Comparison of ENCODE assay signal across 8 cellular contexts in genomic region chr18:55096261-55097026, GRCh38.
DNase-seq lines count a peak whose midpoint lies in the region; ATAC-seq and TF ChIP-seq lines count a peak whose summit lies in the region.

No MANE protein-coding gene starts in this region.

- no peak overlapping the region for H2AK5ac ChIP-seq in neuronal stem cell (ENCODE audit: low read depth, low read length)

- no peaks in the 10 kb centered on the region for H3K9me3 Mint-ChIP-seq in CD8-positive, alpha-beta T cell

- H3K4me2 ChIP-seq in OCI-LY1 (ENCODE audit: low read length) = no peak overlapping the region
- no peak overlapping the region for H3K4me2 ChIP-seq in neuronal stem cell (ENCODE audit: insufficient read depth, low read length, poor library complexity, severe bottlenecking)

- H2AFZ ChIP-seq in OCI-LY1 (ENCODE audit: low read length) (no peak overlapping the region), neuronal stem cell (ENCODE audit: low read length) (peak overlapping the region; percentile 68)

- peak overlapping the region; percentile 88 for H4K8ac ChIP-seq in neuronal stem cell (ENCODE audit: low read depth, low read length)

- H3K27me3 ChIP-seq in OCI-LY1 (ENCODE audit: insufficient read depth, low read length) (no peaks in the 10 kb centered on the region), neuronal stem cell (ENCODE audit: control insufficient read depth in 3 of 3, insufficient read depth in 3 of 3, low read depth in 1 of 3, low read length in 3 of 3) (no peaks in the 10 kb centered on the region)
- no peaks in the 10 kb centered on the region for H3K27me3 ChIP-seq in CD8-positive, alpha-beta T cell (ENCODE audit: insufficient read depth, low read length)

- no peak overlapping the region for H3K27ac Mint-ChIP-seq in CD8-positive, alpha-beta T cell

- H3K4me1 Mint-ChIP-seq in CD8-positive, alpha-beta T cell (ENCODE audit: low read depth) = no peaks in the 10 kb centered on the region

- DNase-seq in GM12864 (ENCODE audit: low read depth) (peak; percentile 5), erythroblast (lab: John Stamatoyannopoulos, UW) (peak; percentile 32 to 46), neuronal stem cell (ENCODE audit: low spot score) (peak; percentile 12)
- DNase-seq in stimulated activated CD4-positive, alpha-beta T cell treated with anti-CD3 and anti-CD28 coated beads, Interleukin-4, amount 100 ng/mL, for 1 hour = no peak
- no peak for DNase-seq in stimulated activated CD4-positive, alpha-beta T cell treated with anti-CD3 and anti-CD28 coated beads, Interleukin-12 subunit alpha, Interleukin-12 subunit beta, amount 100 ng/mL, for 4 hours
- no peak for DNase-seq in CD8-positive, alpha-beta T cell

- POLR2A ChIA-PET in CD8-positive, alpha-beta T cell (lab: Charles Lee) = no interaction called here

- TF ChIP-seq CTCF in GM12864 (IDR thresholded peaks at IDR 0.05; ENCODE audit: low read depth, low read length, missing control alignments) = peak; percentile 50
- TF ChIP-seq CTCF in OCI-LY1 (IDR thresholded peaks at IDR 0.05; ENCODE audit: low read length) = peak; percentile 45
- no peak for TF ChIP-seq CTCF in CD8-positive, alpha-beta T cell (IDR thresholded peaks at IDR 0.05)

- H3K4me3 Mint-ChIP-seq in CD8-positive, alpha-beta T cell = no peak overlapping the region

- H3K9me3 ChIP-seq in OCI-LY1 (ENCODE audit: low read length) (no peaks in the 10 kb centered on the region), neuronal stem cell (replicated peaks in 1 of 2; ENCODE audit: control insufficient read depth in 2 of 2, insufficient read depth in 1 of 2, low read depth in 1 of 2, low read length in 2 of 2) (no peaks in the 10 kb centered on the region)
- no peaks in the 10 kb centered on the region for H3K9me3 ChIP-seq in CD8-positive, alpha-beta T cell (ENCODE audit: low read length)

- H3K79me2 ChIP-seq in OCI-LY1 (ENCODE audit: insufficient read depth, low read length) = no peaks in the 10 kb centered on the region

- H3K4me1 ChIP-seq in OCI-LY1 (ENCODE audit: insufficient read depth, low read length, severe bottlenecking) = no peaks in the 10 kb centered on the region
- peaks cover 0 to 4% of the 10 kb centered on the region in 2 donors for H3K4me1 ChIP-seq in neuronal stem cell (ENCODE audit: control insufficient read depth in 2 of 2, insufficient read depth in 1 of 2, low read depth in 1 of 2, low read length in 2 of 2)
- no peaks in the 10 kb centered on the region for H3K4me1 ChIP-seq in CD8-positive, alpha-beta T cell (ENCODE audit: insufficient read depth, low read length)

- H3K36me3 Mint-ChIP-seq in CD8-positive, alpha-beta T cell = no peaks in the 10 kb centered on the region

- no peaks in the 10 kb centered on the region for H3K36me3 ChIP-seq in OCI-LY1 (ENCODE audit: insufficient read depth, low read length)
- H3K36me3 ChIP-seq in neuronal stem cell (replicated peaks in 1 of 2; ENCODE audit: control insufficient read depth in 2 of 2, insufficient read depth in 2 of 2, low read length in 2 of 2) = no peaks in the 10 kb centered on the region
- no peaks in the 10 kb centered on the region for H3K36me3 ChIP-seq in CD8-positive, alpha-beta T cell (ENCODE audit: insufficient read depth, low read length)

- WGBS in neuronal stem cell (ENCODE audit: extremely low coverage in 2 of 2, insufficient read length in 2 of 2, insufficient replicate concordance in 1 of 2), 2 donors = no CpG with 5 or more reads among the region's 11 CpGs

- H2BK15ac ChIP-seq in neuronal stem cell (ENCODE audit: low read length) = no peak overlapping the region

- peak; percentile 66 for ATAC-seq in HG02588 (IDR thresholded peaks at IDR 0.05; ENCODE audit: unreplicated experiment)
- no peak for ATAC-seq in CD8-positive, alpha-beta T cell

- H4K20me1 ChIP-seq in OCI-LY1 (ENCODE audit: insufficient read depth, low read length) = no peaks in the 10 kb centered on the region

- H3K9ac ChIP-seq in OCI-LY1 (ENCODE audit: low read length) (no peak overlapping the region), neuronal stem cell (ENCODE audit: low read depth, low read length, poor library complexity) (no peak overlapping the region)

- no peaks in the 10 kb centered on the region for H3K9me2 ChIP-seq in OCI-LY1 (ENCODE audit: low read depth, low read length)

- no peak for TF ChIP-seq POLR2A in erythroblast (IDR thresholded peaks at IDR 0.05; ENCODE audit: low read length)

- no peak overlapping the region for H3K4ac ChIP-seq in neuronal stem cell (ENCODE audit: low read length)

- no peak overlapping the region for H3K23ac ChIP-seq in neuronal stem cell (ENCODE audit: low read depth, low read length, poor library complexity)

- H3K4me3 ChIP-seq in GM12864 (ENCODE audit: low read depth, low read length) (no peak overlapping the region), OCI-LY1 (ENCODE audit: low read depth, low read length, poor library complexity, severe bottlenecking) (no peak overlapping the region), neuronal stem cell (ENCODE audit: low read length in 2 of 2) (no peak overlapping the region)
- H3K4me3 ChIP-seq in CD8-positive, alpha-beta T cell (ENCODE audit: low read depth, low read length) = no peak overlapping the region

- H3K14ac ChIP-seq in neuronal stem cell (ENCODE audit: low read length) = no peak overlapping the region

- no peaks in the 10 kb centered on the region for H3K27me3 Mint-ChIP-seq in CD8-positive, alpha-beta T cell (ENCODE audit: low read depth)

- intact Hi-C loops in CD8-positive, alpha-beta T cell (cut with DNase I, micrococcal nuclease) = no loop called here

- H3K27ac ChIP-seq in OCI-LY1 (ENCODE audit: low read depth, low read length, poor library complexity, severe bottlenecking) = no peak overlapping the region
- no peak overlapping the region for H3K27ac ChIP-seq in neuronal stem cell (replicated peaks; ENCODE audit: low read length)
- no peak overlapping the region for H3K27ac ChIP-seq in CD8-positive, alpha-beta T cell (ENCODE audit: low read depth, low read length)

- H3K18ac ChIP-seq in neuronal stem cell (ENCODE audit: low read length) = no peak overlapping the region

- H4K91ac ChIP-seq in neuronal stem cell (ENCODE audit: low read depth, low read length, poor library complexity) = no peak overlapping the region

- no peak overlapping the region for H2BK5ac ChIP-seq in neuronal stem cell (ENCODE audit: low read length)

- CTCF ChIA-PET in CD8-positive, alpha-beta T cell (lab: Charles Lee) = no interaction called here

- no peaks in the 10 kb centered on the region for H3K79me1 ChIP-seq in neuronal stem cell (ENCODE audit: low read depth, low read length)

- no peak overlapping the region for H2BK120ac ChIP-seq in neuronal stem cell (ENCODE audit: low read depth, low read length)

- no peaks in the 10 kb centered on the region for H3F3A ChIP-seq in OCI-LY1 (ENCODE audit: insufficient read depth, low read length)

- H2BK12ac ChIP-seq in neuronal stem cell (ENCODE audit: low read length) = no peak overlapping the region

Comparison
In these comparisons a context has a peak if more than half of its experiments do, and no peak if none do; other contexts are left out.
1. DNase-seq: peak in GM12864 (single experiment), erythroblast (2 of 2) and neuronal stem cell (single experiment); none in stimulated activated CD4-positive, alpha-beta T cell treated with anti-CD3 and anti-CD28 coated beads, Interleukin-4, amount 100 ng/mL, for 1 hour (single experiment), stimulated activated CD4-positive, alpha-beta T cell treated with anti-CD3 and anti-CD28 coated beads, Interleukin-12 subunit alpha, Interleukin-12 subunit beta, amount 100 ng/mL, for 4 hours (single experiment) and CD8-positive, alpha-beta T cell (0 of 7).